ENCODE assay signal across 8 cellular contexts in the genomic region with DNA sequence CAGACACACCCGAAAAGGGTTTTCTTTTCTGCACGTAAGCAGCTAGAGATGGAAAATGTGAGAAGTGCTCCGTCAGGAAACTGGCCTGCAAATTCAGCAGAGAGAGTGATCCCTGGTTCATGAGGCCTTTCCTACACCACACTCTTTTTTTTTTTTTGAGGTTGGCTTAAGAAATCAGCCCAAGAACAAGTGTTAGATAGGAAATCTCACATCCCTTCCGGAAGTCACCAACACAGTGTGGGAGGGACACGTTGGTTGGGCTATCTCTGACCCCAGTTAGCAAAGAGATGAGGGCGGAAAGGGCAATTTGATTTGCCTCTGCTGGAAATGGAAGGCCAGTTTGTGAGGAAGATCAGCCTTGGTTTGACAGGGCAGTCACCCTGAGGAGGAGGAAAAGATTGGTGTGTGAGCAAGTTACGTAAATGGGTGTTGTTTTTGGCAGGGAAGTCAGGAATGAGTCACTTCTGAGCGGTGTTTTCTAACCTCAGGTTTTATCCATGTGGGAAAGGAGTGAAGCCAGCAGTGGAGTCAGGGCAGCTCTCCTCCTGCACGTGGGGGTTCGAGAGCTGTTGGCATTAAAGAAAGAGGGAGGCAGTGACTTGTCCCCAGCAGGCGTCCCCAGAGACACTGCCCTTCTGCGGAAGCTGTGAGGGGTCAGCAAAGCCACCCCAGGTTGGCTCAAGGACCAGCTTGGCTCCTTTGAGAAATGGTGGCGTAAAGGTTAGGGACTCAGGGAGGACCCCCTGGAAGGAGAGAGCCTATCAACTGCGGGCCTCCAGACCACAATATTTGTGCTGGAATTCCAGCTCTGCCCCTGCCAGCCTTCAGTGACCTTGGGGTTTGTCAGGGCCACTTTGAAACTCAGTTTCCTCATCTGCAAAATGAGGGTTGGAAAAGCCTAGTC.
DNase-seq lines count a peak whose midpoint lies in the region; ATAC-seq and TF ChIP-seq lines count a peak whose summit lies in the region.

No MANE protein-coding gene starts in this region.

- ATAC-seq in HG03571 (IDR thresholded peaks at IDR 0.05; ENCODE audit: unreplicated experiment) = peak; percentile 38
- peak; percentile 96 for ATAC-seq in SK-N-SH treated with all-trans-retinoic acid at 6 μM for 48 hours
- ATAC-seq in HG03565 (IDR thresholded peaks at IDR 0.05; ENCODE audit: unreplicated experiment) = no peak
- no peak for ATAC-seq in GM19467 (IDR thresholded peaks at IDR 0.05; ENCODE audit: unreplicated experiment)

- H3K4me1 ChIP-seq in duodenal mucosa (ENCODE audit: control insufficient read depth in 1 of 2, insufficient read depth in 2 of 2, low read length in 2 of 2) = peaks cover 24 to 25% of the 10 kb centered on the region in 2 donors
- peaks cover 3 to 20% of the 10 kb centered on the region in 2 donors for H3K4me1 ChIP-seq in muscle layer of duodenum (ENCODE audit: control insufficient read depth in 1 of 2, insufficient read depth in 2 of 2, low read length in 2 of 2)

- peak overlapping the region; percentile 21 to 42 for H3K9ac ChIP-seq in duodenal mucosa (ENCODE audit: low read depth in 1 of 2, low read length in 2 of 2)

- no peaks in the 10 kb centered on the region for H3K9me3 ChIP-seq in duodenal mucosa (ENCODE audit: control insufficient read depth in 1 of 2, low read length in 2 of 2)
- H3K9me3 ChIP-seq in muscle layer of duodenum (ENCODE audit: control insufficient read depth in 1 of 2, low read length in 2 of 2) = no peaks in the 10 kb centered on the region

- peak overlapping the region; percentile 90 for H3K27ac ChIP-seq in duodenal mucosa (ENCODE audit: low read depth, low read length)
- peak overlapping the region; percentile 94 for H3K27ac ChIP-seq in muscle layer of duodenum (ENCODE audit: low read length)

- H3K4me3 ChIP-seq in duodenal mucosa (ENCODE audit: low read depth in 1 of 2, low read length in 2 of 2) (peak overlapping the region in 1 of 2 donors; percentile 34), muscle layer of duodenum (ENCODE audit: low read depth in 1 of 2, low read length in 2 of 2) (no peak overlapping the region)

- DNase-seq in NCI-H524 (lab: John Stamatoyannopoulos, UW) (no peak), GDM1 (lab: John Stamatoyannopoulos, UW) (no peak)

- H3K27me3 ChIP-seq in duodenal mucosa (ENCODE audit: control insufficient read depth in 1 of 2, insufficient read depth in 2 of 2, low read length in 2 of 2) (no peaks in the 10 kb centered on the region), muscle layer of duodenum (ENCODE audit: low read depth, low read length) (no peaks in the 10 kb centered on the region)

- H3K36me3 ChIP-seq in duodenal mucosa (ENCODE audit: control insufficient read depth in 1 of 2, insufficient read depth in 2 of 2, low read length in 2 of 2) = no peaks in the 10 kb centered on the region
- H3K36me3 ChIP-seq in muscle layer of duodenum (ENCODE audit: control insufficient read depth in 1 of 2, insufficient read depth in 2 of 2, low read length in 2 of 2) = peaks cover 0 to 3% of the 10 kb centered on the region in 2 donors

TF ChIP-seq in SK-N-SH treated with all-trans-retinoic acid at 6 μM for 48 hours, 23 proteins besides CTCF, POLR2A, EP300 and RAD21 (continues in another document):
- peak; percentile 64 for TF ChIP-seq ZFP3 (CRISPR knock-in tag; IDR thresholded peaks at IDR 0.05)
- TF ChIP-seq, protein P1, sequence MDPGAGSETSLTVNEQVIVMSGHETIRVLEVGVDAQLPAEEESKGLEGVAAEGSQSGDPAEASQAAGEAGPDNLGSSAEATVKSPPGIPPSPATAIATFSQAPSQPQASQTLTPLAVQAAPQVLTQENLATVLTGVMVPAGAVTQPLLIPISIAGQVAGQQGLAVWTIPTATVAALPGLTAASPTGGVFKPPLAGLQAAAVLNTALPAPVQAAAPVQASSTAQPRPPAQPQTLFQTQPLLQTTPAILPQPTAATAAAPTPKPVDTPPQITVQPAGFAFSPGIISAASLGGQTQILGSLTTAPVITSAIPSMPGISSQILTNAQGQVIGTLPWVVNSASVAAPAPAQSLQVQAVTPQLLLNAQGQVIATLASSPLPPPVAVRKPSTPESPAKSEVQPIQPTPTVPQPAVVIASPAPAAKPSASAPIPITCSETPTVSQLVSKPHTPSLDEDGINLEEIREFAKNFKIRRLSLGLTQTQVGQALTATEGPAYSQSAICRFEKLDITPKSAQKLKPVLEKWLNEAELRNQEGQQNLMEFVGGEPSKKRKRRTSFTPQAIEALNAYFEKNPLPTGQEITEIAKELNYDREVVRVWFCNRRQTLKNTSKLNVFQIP (CRISPR knock-in tag; IDR thresholded peaks at IDR 0.05; ENCODE audit: borderline replicate concordance, low read depth) = no peak
- no peak for TF ChIP-seq ZNF8 (CRISPR knock-in tag; IDR thresholded peaks at IDR 0.05)
- no peak for TF ChIP-seq ARNTL (CRISPR knock-in tag; IDR thresholded peaks at IDR 0.05; ENCODE audit: borderline replicate concordance, low read depth)
- no peak for TF ChIP-seq ZFP30 (CRISPR knock-in tag; IDR thresholded peaks at IDR 0.05)
- TF ChIP-seq CSDC2 (CRISPR knock-in tag; IDR thresholded peaks at IDR 0.05) = no peak
- TF ChIP-seq SNAI2 (CRISPR knock-in tag; IDR thresholded peaks at IDR 0.05) = 0 out of 2 replicates have a peak, but pooled peaks have one; percentile 40
- TF ChIP-seq, protein P2, sequence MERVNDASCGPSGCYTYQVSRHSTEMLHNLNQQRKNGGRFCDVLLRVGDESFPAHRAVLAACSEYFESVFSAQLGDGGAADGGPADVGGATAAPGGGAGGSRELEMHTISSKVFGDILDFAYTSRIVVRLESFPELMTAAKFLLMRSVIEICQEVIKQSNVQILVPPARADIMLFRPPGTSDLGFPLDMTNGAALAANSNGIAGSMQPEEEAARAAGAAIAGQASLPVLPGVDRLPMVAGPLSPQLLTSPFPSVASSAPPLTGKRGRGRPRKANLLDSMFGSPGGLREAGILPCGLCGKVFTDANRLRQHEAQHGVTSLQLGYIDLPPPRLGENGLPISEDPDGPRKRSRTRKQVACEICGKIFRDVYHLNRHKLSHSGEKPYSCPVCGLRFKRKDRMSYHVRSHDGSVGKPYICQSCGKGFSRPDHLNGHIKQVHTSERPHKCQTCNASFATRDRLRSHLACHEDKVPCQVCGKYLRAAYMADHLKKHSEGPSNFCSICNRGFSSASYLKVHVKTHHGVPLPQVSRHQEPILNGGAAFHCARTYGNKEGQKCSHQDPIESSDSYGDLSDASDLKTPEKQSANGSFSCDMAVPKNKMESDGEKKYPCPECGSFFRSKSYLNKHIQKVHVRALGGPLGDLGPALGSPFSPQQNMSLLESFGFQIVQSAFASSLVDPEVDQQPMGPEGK (CRISPR knock-in tag; IDR thresholded peaks at IDR 0.05; ENCODE audit: borderline replicate concordance) = peak; percentile 59; the same call in 1 of the 2 replicates
- peak; percentile 46; the same call in 1 of the 2 replicates for TF ChIP-seq ISL1 (CRISPR knock-in tag; IDR thresholded peaks at IDR 0.05)
- no peak for TF ChIP-seq TCF4 (CRISPR knock-in tag; IDR thresholded peaks at IDR 0.05; ENCODE audit: borderline replicate concordance)
- no peak for TF ChIP-seq GLIS3 (CRISPR knock-in tag; IDR thresholded peaks at IDR 0.05)
- TF ChIP-seq ZC3H10 (CRISPR knock-in tag; IDR thresholded peaks at IDR 0.05) = peak; percentile 68; the same call in 1 of the 2 replicates
- no peak for TF ChIP-seq OSR1 (CRISPR knock-in tag; IDR thresholded peaks at IDR 0.05)
- no peak for TF ChIP-seq PPARA (CRISPR knock-in tag; IDR thresholded peaks at IDR 0.05; ENCODE audit: borderline replicate concordance)
- no peak for TF ChIP-seq BACH2 (CRISPR knock-in tag; IDR thresholded peaks at IDR 0.05; ENCODE audit: borderline replicate concordance)
- TF ChIP-seq, protein P3, sequence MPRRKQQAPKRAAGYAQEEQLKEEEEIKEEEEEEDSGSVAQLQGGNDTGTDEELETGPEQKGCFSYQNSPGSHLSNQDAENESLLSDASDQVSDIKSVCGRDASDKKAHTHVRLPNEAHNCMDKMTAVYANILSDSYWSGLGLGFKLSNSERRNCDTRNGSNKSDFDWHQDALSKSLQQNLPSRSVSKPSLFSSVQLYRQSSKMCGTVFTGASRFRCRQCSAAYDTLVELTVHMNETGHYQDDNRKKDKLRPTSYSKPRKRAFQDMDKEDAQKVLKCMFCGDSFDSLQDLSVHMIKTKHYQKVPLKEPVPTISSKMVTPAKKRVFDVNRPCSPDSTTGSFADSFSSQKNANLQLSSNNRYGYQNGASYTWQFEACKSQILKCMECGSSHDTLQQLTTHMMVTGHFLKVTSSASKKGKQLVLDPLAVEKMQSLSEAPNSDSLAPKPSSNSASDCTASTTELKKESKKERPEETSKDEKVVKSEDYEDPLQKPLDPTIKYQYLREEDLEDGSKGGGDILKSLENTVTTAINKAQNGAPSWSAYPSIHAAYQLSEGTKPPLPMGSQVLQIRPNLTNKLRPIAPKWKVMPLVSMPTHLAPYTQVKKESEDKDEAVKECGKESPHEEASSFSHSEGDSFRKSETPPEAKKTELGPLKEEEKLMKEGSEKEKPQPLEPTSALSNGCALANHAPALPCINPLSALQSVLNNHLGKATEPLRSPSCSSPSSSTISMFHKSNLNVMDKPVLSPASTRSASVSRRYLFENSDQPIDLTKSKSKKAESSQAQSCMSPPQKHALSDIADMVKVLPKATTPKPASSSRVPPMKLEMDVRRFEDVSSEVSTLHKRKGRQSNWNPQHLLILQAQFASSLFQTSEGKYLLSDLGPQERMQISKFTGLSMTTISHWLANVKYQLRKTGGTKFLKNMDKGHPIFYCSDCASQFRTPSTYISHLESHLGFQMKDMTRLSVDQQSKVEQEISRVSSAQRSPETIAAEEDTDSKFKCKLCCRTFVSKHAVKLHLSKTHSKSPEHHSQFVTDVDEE (CRISPR knock-in tag; IDR thresholded peaks at IDR 0.05) = no peak
- TF ChIP-seq, protein P4, sequence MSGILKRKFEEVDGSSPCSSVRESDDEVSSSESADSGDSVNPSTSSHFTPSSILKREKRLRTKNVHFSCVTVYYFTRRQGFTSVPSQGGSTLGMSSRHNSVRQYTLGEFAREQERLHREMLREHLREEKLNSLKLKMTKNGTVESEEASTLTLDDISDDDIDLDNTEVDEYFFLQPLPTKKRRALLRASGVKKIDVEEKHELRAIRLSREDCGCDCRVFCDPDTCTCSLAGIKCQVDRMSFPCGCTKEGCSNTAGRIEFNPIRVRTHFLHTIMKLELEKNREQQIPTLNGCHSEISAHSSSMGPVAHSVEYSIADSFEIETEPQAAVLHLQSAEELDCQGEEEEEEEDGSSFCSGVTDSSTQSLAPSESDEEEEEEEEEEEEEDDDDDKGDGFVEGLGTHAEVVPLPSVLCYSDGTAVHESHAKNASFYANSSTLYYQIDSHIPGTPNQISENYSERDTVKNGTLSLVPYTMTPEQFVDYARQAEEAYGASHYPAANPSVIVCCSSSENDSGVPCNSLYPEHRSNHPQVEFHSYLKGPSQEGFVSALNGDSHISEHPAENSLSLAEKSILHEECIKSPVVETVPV (CRISPR knock-in tag; IDR thresholded peaks at IDR 0.05) = no peak

Comparison
In these comparisons a context has a peak if more than half of its experiments do, and no peak if none do; other contexts are left out.
1. ATAC-seq: peak in HG03571 (single experiment) and SK-N-SH treated with all-trans-retinoic acid at 6 μM for 48 hours (single experiment); none in HG03565 (single experiment) and GM19467 (single experiment).